In the genomic region with DNA sequence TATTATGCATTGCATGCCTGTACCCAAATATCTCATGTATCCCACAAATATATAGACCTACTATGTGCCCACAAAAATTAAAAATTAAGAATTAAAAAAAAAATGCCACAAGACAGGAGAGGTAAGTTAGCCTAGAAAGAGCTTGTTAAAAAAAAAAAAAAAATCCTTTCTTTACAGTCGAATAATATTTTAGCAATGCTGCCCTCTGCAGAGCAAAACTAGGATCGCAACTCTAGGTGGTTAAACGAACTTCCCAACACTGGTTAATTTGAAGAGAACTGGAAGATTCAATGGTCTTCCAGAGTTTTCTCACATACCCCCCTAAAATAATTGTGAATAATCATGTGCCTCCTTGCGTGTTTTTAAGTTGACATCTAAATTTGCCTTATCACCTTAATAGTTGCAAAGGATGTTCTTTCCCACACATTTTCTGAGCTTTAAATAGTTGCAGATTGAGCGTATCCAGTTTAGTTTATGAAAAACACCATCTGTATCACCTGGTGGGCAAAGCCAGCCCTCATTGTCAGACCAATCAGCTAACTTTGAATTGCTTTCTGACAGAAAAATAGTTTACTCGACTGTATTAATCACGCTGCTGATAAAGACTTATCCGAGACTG, we compare ENCODE assay signal across 8 cellular contexts. TPM values are rescaled to one million over a fixed set of nuclear protein-coding genes. Genes with fewer than 3 reads are reported as not detected.
DNase-seq lines count a peak whose midpoint lies in the region; TF ChIP-seq lines count a peak whose summit lies in the region.

No MANE protein-coding gene starts in this region.

- no peaks in the 10 kb centered on the region for H3K27me3 ChIP-seq in WERI-Rb-1 (ENCODE audit: insufficient read depth, low read depth, severe bottlenecking)

- H3K4me1 Mint-ChIP-seq in mesothelial cell of epicardium, result peaks cover 17% of the 10 kb centered on the region

- no peaks in the 10 kb centered on the region for H3K27me3 Mint-ChIP-seq in mesothelial cell of epicardium (ENCODE audit: low read depth)

- no peak overlapping the region for H3K4me3 ChIP-seq in GM12875 (ENCODE audit: low read depth, low read length)
- no peak overlapping the region for H3K4me3 ChIP-seq in WERI-Rb-1 (ENCODE audit: low read depth, low read length)

- no peaks in the 10 kb centered on the region for H3K36me3 ChIP-seq in WERI-Rb-1

- H3K9me3 Mint-ChIP-seq in mesothelial cell of epicardium, result no peaks in the 10 kb centered on the region

- H3K4me3 Mint-ChIP-seq in mesothelial cell of epicardium, result no peak overlapping the region

- H3K27ac ChIP-seq in 22Rv1, result no peak overlapping the region
- H3K27ac ChIP-seq in WERI-Rb-1, result no peak overlapping the region

- DNase-seq in NCI-H446 (lab: John Stamatoyannopoulos, UW) (peak; percentile 7 to 73), mesothelial cell of epicardium (ENCODE audit: low spot score in 2 of 2, unreplicated experiment in 2 of 2) (peak; percentile 31 to 79), WERI-Rb-1 (no peak)
- DNase-seq in activated CD4-positive, alpha-beta T cell treated with anti-CD3 and anti-CD28 coated beads, Interleukin-2, amount 50 U/mL, for 4 hours, result peak; percentile 74 to 80
- peak; percentile 65 for DNase-seq in effector CD8-positive, alpha-beta T cell (lab: John Stamatoyannopoulos, UW)
- DNase-seq in stimulated activated CD8-positive, alpha-beta memory T cell treated with anti-CD3 and anti-CD28 coated beads, Interleukin-7, amount 100 ng/mL, for 1 hour (ENCODE audit: low read depth in 2 of 2), result peak; percentile 34 to 67

- TF ChIP-seq CTCF in 22Rv1 (IDR thresholded peaks at IDR 0.05), result peak; percentile 78
- peak; percentile 50; the same call in 1 of the 2 replicates for TF ChIP-seq CTCF in GM12875 (IDR thresholded peaks at IDR 0.05; ENCODE audit: borderline replicate concordance, insufficient read depth, low read depth, low read length)
- peak; percentile 81 for TF ChIP-seq CTCF in mesothelial cell of epicardium (IDR thresholded peaks at IDR 0.05; ENCODE audit: unreplicated experiment)
- TF ChIP-seq CTCF in WERI-Rb-1 (IDR thresholded peaks at IDR 0.05; ENCODE audit: low read depth, low read length), result no peak

- H3K27ac Mint-ChIP-seq in mesothelial cell of epicardium, result no peak overlapping the region

- no peaks in the 10 kb centered on the region for H3K36me3 Mint-ChIP-seq in mesothelial cell of epicardium

- no peaks in the 10 kb centered on the region for H3K9me3 ChIP-seq in WERI-Rb-1 (ENCODE audit: severe bottlenecking)

RNA-seq across cellular contexts. Expression of a gene that starts 47.4 kb away (rescaled TPM):
- 20.3 to 21.6 TPM (median 20.6 TPM) in 3 replicates for total RNA-seq in mesothelial cell of epicardium
